In genomic region chr19:1248454-1249297, GRCh38 we compare ENCODE assay signal across 7 cellular contexts.
DNase-seq lines count a peak whose midpoint lies in the region; TF ChIP-seq lines count a peak whose summit lies in the region.

MIDN (plus strand) TSS chr19:1248583; CDS start chr19:1250297, 1,714 bp downstream.

- H3K27ac ChIP-seq in VCaP (peak within 1 kb of the TSS; percentile 91), caudate nucleus (ENCODE audit: low read depth, low read length) (peak within 1 kb of the TSS; percentile 97)

- in situ Hi-C loops in HAP-1 (cut with MboI; ENCODE audit: low sequenced_read_pairs), result loop anchor here (10.0 kb wide), 1 partner anchor 324 kb away; the partner anchor contains the start of gene ARID3A

- H3K4me3 ChIP-seq in HAP-1, result peak within 1 kb of the TSS; percentile 55

- DNase-seq in HAP-1 (ENCODE audit: low spot score in 2 of 2) (peak; percentile 80 to 90), MV-4-11 (lab: John Stamatoyannopoulos, UW) (peak; percentile 76), caudate nucleus (lab: John Stamatoyannopoulos, UW) (peak in 54 of 61 donors; percentile 27 to 87 (median 70)), islet precursor cell (peak; percentile 89)
- DNase-seq in stimulated activated CD4-positive, alpha-beta T cell treated with anti-CD3 and anti-CD28 coated beads, Interleukin-15, amount 100 ng/mL, for 1 hour (ENCODE audit: low read depth in 1 of 2, low spot score in 1 of 2), result peak; percentile 77 to 78

- peaks cover 30% of the 10 kb centered on the region for H3K36me3 ChIP-seq in HAP-1 (replicated peaks)

- H3K27me3 ChIP-seq in HAP-1 (ENCODE audit: low read depth), result no peaks in the 10 kb centered on the region

- peak; percentile 73 for TF ChIP-seq CTCF in GM12872 (IDR thresholded peaks at IDR 0.05; ENCODE audit: insufficient read depth, low read depth, low read length)
- TF ChIP-seq CTCF in VCaP (conservative IDR thresholded peaks at IDR 0.05), result peak; percentile 94

- no peaks in the 10 kb centered on the region for H3K9me3 ChIP-seq in HAP-1

- H3K4me1 ChIP-seq in HAP-1, result peaks cover 15% of the 10 kb centered on the region

Comparison
In these comparisons a context has a peak if more than half of its experiments do, and no peak if none do; other contexts are left out.
1. Peak in every context shown above with its lines: DNase-seq, H3K4me3 ChIP-seq and H3K27ac ChIP-seq.